13 cellular contexts compared by ENCODE assay signal in the genomic region with DNA sequence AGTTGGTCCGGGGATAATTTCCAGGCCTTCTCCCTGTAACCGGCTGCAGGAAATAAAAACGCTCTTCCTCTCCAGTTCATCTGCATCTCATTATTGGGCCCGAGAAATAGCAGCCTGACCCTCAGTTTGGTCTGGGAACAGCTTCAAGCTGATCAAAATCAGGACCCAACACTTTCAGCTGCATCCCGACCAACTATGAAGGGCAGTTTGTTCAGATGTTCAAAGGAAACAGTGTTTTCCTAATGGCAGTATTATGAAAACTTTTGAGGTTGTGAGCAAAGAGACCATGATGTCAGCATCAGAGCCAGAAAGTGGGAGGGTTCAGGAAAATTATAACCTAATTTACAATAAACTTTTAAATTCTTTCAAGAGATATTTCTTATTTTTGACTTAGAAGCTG. TPM values are rescaled to one million over a fixed set of nuclear protein-coding genes. Genes with fewer than 3 reads are reported as not detected.
DNase-seq lines count a peak whose midpoint lies in the region; ATAC-seq and TF ChIP-seq lines count a peak whose summit lies in the region.
"Had no signal": no experiment of that assay in that cellular context is flagged by ENCODE, and none has a peak within 500 bp of the region (broad histone marks: within the 10 kb centered on the region; RNA-seq: fewer than 3 reads in every experiment).

No MANE protein-coding gene starts in this region.

- H3K4me1 ChIP-seq in subcutaneous abdominal adipose tissue (ENCODE audit: control insufficient read depth in 5 of 5, insufficient read depth in 5 of 5, low read length in 5 of 5), result peaks cover 8 to 73% (median 65%) of the 10 kb centered on the region in 5 donors

- H3K4me1 Mint-ChIP-seq in activated T-helper 17 cell treated with anti-CD3 and anti-CD28 coated beads, Interleukin-2, amount 50 U/mL, for 72 hours, result peaks cover 71% of the 10 kb centered on the region

- H3K36me3 ChIP-seq in subcutaneous abdominal adipose tissue (ENCODE audit: control insufficient read depth in 5 of 5, insufficient read depth in 5 of 5, low read length in 5 of 5), result peaks cover 0 to 3% (median 0%) of the 10 kb centered on the region in 5 donors

- H3K27me3 ChIP-seq in subcutaneous abdominal adipose tissue (ENCODE audit: control insufficient read depth in 5 of 5, insufficient read depth in 4 of 5, low read length in 5 of 5), result no peaks in the 10 kb centered on the region

- no peaks in the 10 kb centered on the region for H3K9me3 Mint-ChIP-seq in activated T-helper 17 cell treated with anti-CD3 and anti-CD28 coated beads, Interleukin-2, amount 50 U/mL, for 72 hours
- H3K9me3 Mint-ChIP-seq: natural killer cell treated with Interleukin-12 subunit alpha and Interleukin-12 subunit beta and Interleukin-15 and Interleukin-18, amount 100 ng/mL, for 72 hours had no signal

- H3K4me3 ChIP-seq in subcutaneous abdominal adipose tissue (ENCODE audit: low read depth in 1 of 5, low read length in 5 of 5), result no peak overlapping the region
- H3K4me3 ChIP-seq: skin epidermis had no signal

- H3K9me3 ChIP-seq in subcutaneous abdominal adipose tissue (ENCODE audit: control insufficient read depth in 5 of 5, low read length in 5 of 5), result no peaks in the 10 kb centered on the region

- peak; percentile 21 for DNase-seq in activated effector memory CD4-positive, alpha-beta T cell treated with anti-CD3 and anti-CD28 coated beads, Interleukin-2, amount 50 U/mL, for 16 hours
- no peak for DNase-seq in activated effector memory CD4-positive, alpha-beta T cell treated with Interleukin-2 at 50 U/mL for 16 hours
- DNase-seq in iris pigment epithelial cell (ENCODE audit: low read depth) (peak; percentile 39), GM10266 (ENCODE audit: extremely low spot score) (no peak), NCI-H774 (lab: John Stamatoyannopoulos, UW) (no peak)
- DNase-seq: activated CD4-positive, alpha-beta T cell treated with anti-CD3 and anti-CD28 coated beads for 48 hours; activated naive CD4-positive, alpha-beta T cell; foreskin melanocyte had no signal

- peak overlapping the region; percentile 93 for H3K27ac Mint-ChIP-seq in activated T-helper 17 cell treated with anti-CD3 and anti-CD28 coated beads, Interleukin-2, amount 50 U/mL, for 72 hours

- H3K36me3 Mint-ChIP-seq in activated T-helper 17 cell treated with anti-CD3 and anti-CD28 coated beads, Interleukin-2, amount 50 U/mL, for 72 hours (ENCODE audit: low read depth), result peaks cover 99% of the 10 kb centered on the region
- H3K36me3 Mint-ChIP-seq: natural killer cell treated with Interleukin-12 subunit alpha and Interleukin-12 subunit beta and Interleukin-15 and Interleukin-18, amount 100 ng/mL, for 72 hours had no signal

- peak overlapping the region in 1 of 5 donors; percentile 26 for H3K9ac ChIP-seq in subcutaneous abdominal adipose tissue (ENCODE audit: low read length in 5 of 5)

- ATAC-seq in activated T-helper 17 cell treated with anti-CD3 and anti-CD28 coated beads, Interleukin-2, amount 50 U/mL, for 72 hours (replicated peaks), result no peak
- no peak for ATAC-seq in HG02588 (IDR thresholded peaks at IDR 0.05; ENCODE audit: unreplicated experiment)
- ATAC-seq: natural killer cell treated with Interleukin-12 subunit alpha and Interleukin-12 subunit beta and Interleukin-15 and Interleukin-18, amount 100 ng/mL, for 72 hours had no signal

- no peak for TF ChIP-seq CTCF in GM10266 (IDR thresholded peaks at IDR 0.05; ENCODE audit: control insufficient read depth, insufficient read depth, low read depth, missing control alignments)

- H3K27ac ChIP-seq in subcutaneous abdominal adipose tissue (ENCODE audit: low read depth, low read length), result peak overlapping the region; percentile 58

- H3K27me3 Mint-ChIP-seq in activated T-helper 17 cell treated with anti-CD3 and anti-CD28 coated beads, Interleukin-2, amount 50 U/mL, for 72 hours, result no peaks in the 10 kb centered on the region
- H3K27me3 Mint-ChIP-seq: natural killer cell treated with Interleukin-12 subunit alpha and Interleukin-12 subunit beta and Interleukin-15 and Interleukin-18, amount 100 ng/mL, for 72 hours had no signal

- H3K4me3 Mint-ChIP-seq in activated T-helper 17 cell treated with anti-CD3 and anti-CD28 coated beads, Interleukin-2, amount 50 U/mL, for 72 hours, result peak overlapping the region; percentile 89
- H3K4me3 Mint-ChIP-seq: natural killer cell treated with Interleukin-12 subunit alpha and Interleukin-12 subunit beta and Interleukin-15 and Interleukin-18, amount 100 ng/mL, for 72 hours had no signal

RNA-seq across cellular contexts. Expression of a gene that starts 35.7 kb away (rescaled TPM):
- 100 to 1,000 TPM; 212 to 231 TPM for total RNA-seq in activated T-helper 17 cell treated with anti-CD3 and anti-CD28 coated beads, Interleukin-2, amount 50 U/mL, for 72 hours

Comparison
In these comparisons a context has a peak if more than half of its experiments do, and no peak if none do; other contexts are left out.
1. DNase-seq: peak in activated effector memory CD4-positive, alpha-beta T cell treated with anti-CD3 and anti-CD28 coated beads, Interleukin-2, amount 50 U/mL, for 16 hours (single experiment) and iris pigment epithelial cell (single experiment); none in activated effector memory CD4-positive, alpha-beta T cell treated with Interleukin-2 at 50 U/mL for 16 hours (single experiment), GM10266 (single experiment) and NCI-H774 (single experiment).